In genomic region chr6:146598785-146599405, GRCh38 we compare ENCODE assay signal across 8 cellular contexts. TPM values are rescaled to one million over a fixed set of nuclear protein-coding genes. Genes with fewer than 3 reads are reported as not detected.
DNase-seq lines count a peak whose midpoint lies in the region; ATAC-seq, FAIRE-seq and TF ChIP-seq lines count a peak whose summit lies in the region.

Gene ADGB (plus strand): TSS chr6:146598972. CDS start chr6:146599041, 69 bp downstream.

- TF ChIP-seq EP300 in SK-N-SH (IDR thresholded peaks at IDR 0.05; ENCODE audit: borderline replicate concordance in 1 of 2, low read depth in 1 of 2, low read length in 1 of 2) (no peak), transverse colon (IDR thresholded peaks at IDR 0.05; ENCODE audit: low read depth) (no peak)

- CTCF ChIA-PET in SK-N-SH (lab: Yijun Ruan, JAX), result no interaction called here

- intact Hi-C loops in transverse colon (cut with DNase I; ENCODE audit: low total_unique reads), result no loop called here

- H3K27me3 ChIP-seq in SK-N-SH (ENCODE audit: insufficient read depth) (no peaks in the 10 kb centered on the region), esophagus (ENCODE audit: control insufficient read depth in 1 of 2, insufficient read depth in 2 of 2, low read length in 2 of 2) (no peaks in the 10 kb centered on the region), transverse colon (no peaks in the 10 kb centered on the region)

- no peak for TF ChIP-seq CTCF in AG09309 (IDR thresholded peaks at IDR 0.05; ENCODE audit: control insufficient read depth, insufficient read depth, low read depth, low read length, missing control alignments)
- TF ChIP-seq CTCF in SK-N-SH (IDR thresholded peaks at IDR 0.05), result no peak
- TF ChIP-seq CTCF in transverse colon (IDR thresholded peaks at IDR 0.05), result no peak

- H3K4me1 ChIP-seq in SK-N-SH (ENCODE audit: control insufficient read depth in 1 of 2, insufficient read depth in 2 of 2, low read depth in 1 of 2, low read length in 1 of 2) (peaks cover 0 to 5% of the 10 kb centered on the region in 2 experiments; a peak in 1 of 4 replicates), esophagus (ENCODE audit: control insufficient read depth in 2 of 2, insufficient read depth in 2 of 2, low read length in 1 of 2) (peaks cover 0 to 6% of the 10 kb centered on the region in 2 donors), mesodermal cell (ENCODE audit: control insufficient read depth, insufficient read depth, low read length, poor library complexity, severe bottlenecking) (no peaks in the 10 kb centered on the region), transverse colon (peaks cover 0 to 27% (median 7%) of the 10 kb centered on the region in 4 donors)

- no peaks in the 10 kb centered on the region for H3F3A ChIP-seq in SK-N-SH (replicated peaks; ENCODE audit: insufficient read depth)

- H3K4me2 ChIP-seq in SK-N-SH, result peak within 1 kb of the TSS; percentile 71

- H3K9ac ChIP-seq in SK-N-SH, result no peak within 1 kb of the TSS

- POLR2A ChIA-PET in SK-N-SH (lab: Yijun Ruan, JAX), result no interaction called here

- no peaks in the 10 kb centered on the region for H4K20me1 ChIP-seq in SK-N-SH (ENCODE audit: insufficient read depth)

- H3K36me3 ChIP-seq in SK-N-SH (replicated peaks in 1 of 2; ENCODE audit: control insufficient read depth in 1 of 2, insufficient read depth in 2 of 2, low read length in 1 of 2), result no peaks in the 10 kb centered on the region
- H3K36me3 ChIP-seq in esophagus (ENCODE audit: control insufficient read depth in 2 of 2, insufficient read depth in 2 of 2, low read length in 1 of 2), result no peaks in the 10 kb centered on the region
- H3K36me3 ChIP-seq in mesodermal cell (ENCODE audit: control insufficient read depth, insufficient read depth, low read length), result no peaks in the 10 kb centered on the region
- no peaks in the 10 kb centered on the region for H3K36me3 ChIP-seq in transverse colon

- in situ Hi-C loops in transverse colon (cut with MboI; ENCODE audit: low pct_ligation_motif_present in 1 of 4, low pct_unique_long_range_greater_than_20kb in 1 of 4, low sequenced_read_pairs in 3 of 4), result no loop called here

- H2AFZ ChIP-seq in SK-N-SH (ENCODE audit: low read depth), result peak within 1 kb of the TSS; percentile 86

- no peaks in the 10 kb centered on the region for H3K79me2 ChIP-seq in SK-N-SH (ENCODE audit: insufficient read depth)

- no peak for DNase-seq in AG09309 (ENCODE audit: low read depth)
- DNase-seq in SK-N-SH, result peak; percentile 82
- DNase-seq in transverse colon, result peak; percentile 78
- no peak for DNase-seq in GM12891 (ENCODE audit: insufficient read length, low spot score)
- no peak for DNase-seq in NAMALWA (ENCODE audit: low spot score)

- 8% methylated on average over 28 of the region's 32 CpGs for WGBS in SK-N-SH (ENCODE audit: low lambda C conversion rate)
- 2 to 5% methylated on average over 32 of the region's 32 CpGs for WGBS in esophagus, 2 donors
- WGBS in mesodermal cell (ENCODE audit: insufficient coverage in 2 of 2), 2 experiments, result 10 to 19% methylated on average over 12 of the region's 32 CpGs
- 4 to 19% methylated on average over 9 to 32 of the region's 32 CpGs for WGBS in transverse colon (ENCODE audit: low coverage in 1 of 2), 2 donors

- FAIRE-seq in GM12891 (lab: Jason Lieb, UNC), result no peak

- H3K4me3 ChIP-seq in AG09309 (ENCODE audit: control insufficient read depth, low read depth, low read length), result peak within 1 kb of the TSS; percentile 55
- H3K4me3 ChIP-seq in SK-N-SH (ENCODE audit: low read depth in 2 of 2, low read length in 1 of 2), result peak within 1 kb of the TSS; percentile 46 to 47
- H3K4me3 ChIP-seq in esophagus (ENCODE audit: low read depth in 1 of 2, low read length in 2 of 2), result peak within 1 kb of the TSS; percentile 29 to 36
- H3K4me3 ChIP-seq in mesodermal cell (ENCODE audit: extremely low read depth, insufficient read depth, low read length, poor library complexity, severe bottlenecking), result peak within 1 kb of the TSS; percentile 24
- H3K4me3 ChIP-seq in transverse colon, result peak within 1 kb of the TSS in 3 of 4 donors; percentile 31 to 58 (median 32)

- no peaks in the 10 kb centered on the region for H3K9me2 ChIP-seq in SK-N-SH

- H3K9me3 ChIP-seq in SK-N-SH (no peaks in the 10 kb centered on the region), esophagus (ENCODE audit: control insufficient read depth in 2 of 2, insufficient read depth in 1 of 2, low read depth in 1 of 2, low read length in 1 of 2) (no peaks in the 10 kb centered on the region), mesodermal cell (ENCODE audit: control insufficient read depth, low read length) (no peaks in the 10 kb centered on the region), transverse colon (no peaks in the 10 kb centered on the region)

- ATAC-seq in HG02885 (IDR thresholded peaks at IDR 0.05; ENCODE audit: poor library complexity, unreplicated experiment), result peak; percentile 53

- TF ChIP-seq POLR2A in transverse colon (IDR thresholded peaks at IDR 0.05) (no peak), GM12891 (IDR thresholded peaks at IDR 0.05; ENCODE audit: low read depth, low read length) (no peak)

- H3K27ac ChIP-seq in SK-N-SH (ENCODE audit: low read depth in 2 of 2, low read length in 1 of 2) (no peak within 1 kb of the TSS), esophagus (ENCODE audit: low read depth in 2 of 2, low read length in 1 of 2) (no peak within 1 kb of the TSS), mesodermal cell (ENCODE audit: low read depth, low read length, severe bottlenecking) (no peak within 1 kb of the TSS), transverse colon (peak within 1 kb of the TSS in 3 of 4 donors; percentile 59 to 72 (median 65))

- TF ChIP-seq RAD21 in SK-N-SH (IDR thresholded peaks at IDR 0.05; ENCODE audit: low read length), result no peak

TF ChIP-seq in SK-N-SH, 30 proteins besides CTCF, POLR2A, EP300 and RAD21:
- TF ChIP-seq MXI1 (IDR thresholded peaks at IDR 0.05; ENCODE audit: low read depth, low read length), result peak; percentile 48
- TF ChIP-seq RCOR1 (IDR thresholded peaks at IDR 0.05; ENCODE audit: low read length), result no peak
TF ChIP-seq in SK-N-SH: peak in this region for 1.

TF ChIP-seq in GM12891, 5 proteins besides CTCF, POLR2A, EP300 and RAD21:
- TF ChIP-seq POLR2AphosphoS5 (IDR thresholded peaks at IDR 0.05; ENCODE audit: low read depth, low read length) (no peak), POU2F2 (IDR thresholded peaks at IDR 0.05; ENCODE audit: low read depth, low read length) (no peak), SPI1 (IDR thresholded peaks at IDR 0.05; ENCODE audit: low read depth, low read length) (no peak), TAF1 (IDR thresholded peaks at IDR 0.05; ENCODE audit: low read depth, low read length) (no peak), PAX5 (IDR thresholded peaks at IDR 0.05; ENCODE audit: insufficient read depth, low read length, severe bottlenecking) (no peak)

RNA-seq across cellular contexts. Expression of gene ADGB, which starts in this region (rescaled TPM):
- polyA plus RNA-seq in SK-N-SH (2012; rRNA removed), result not detected in 2 replicates
- not detected in 2 replicates for polyA plus RNA-seq in SK-N-SH (2012; cell fraction: cytosol; rRNA removed)
- polyA plus RNA-seq in SK-N-SH (2012; cell fraction: nucleus; rRNA removed), result not detected in 2 replicates
- not detected for polyA plus RNA-seq in esophagus
- not detected for polyA plus RNA-seq in mesodermal cell (2013, experiment 1 of 2)
- polyA plus RNA-seq in mesodermal cell (2013, experiment 2 of 2), result not detected
- 10 to 100 TPM in 1 of 4 donors, 1 to 10 TPM in 3; 1.1 to 28.7 (median 3.2) TPM for total RNA-seq in transverse colon
- polyA plus RNA-seq in GM12891 (2012; ENCODE audit: low read depth, missing spikeins), result not detected

Comparison
In these comparisons a context has a peak if more than half of its experiments do, and no peak if none do; other contexts are left out.
1. Peak in DNase-seq, H3K4me3 ChIP-seq and H3K4me2 ChIP-seq in SK-N-SH; RNA of the gene not detected or under 1 TPM.
2. H3K27ac ChIP-seq: peak in transverse colon (3 of 4); none in SK-N-SH (0 of 2), esophagus (0 of 2) and mesodermal cell (single experiment).
3. Peak in every context shown above with its lines, with median percentiles within 50 percentile points of each other: H3K4me3 ChIP-seq.